In genomic region chr5:177361418-177362101, GRCh38 we compare ENCODE assay signal across 13 cellular contexts. TPM values are rescaled to one million over a fixed set of nuclear protein-coding genes. Genes with fewer than 3 reads are reported as not detected.
DNase-seq lines count a peak whose midpoint lies in the region; ATAC-seq and TF ChIP-seq lines count a peak whose summit lies in the region.
"Had no signal": no experiment of that assay in that cellular context is flagged by ENCODE, and none has a peak within 500 bp of the region (broad histone marks: within the 10 kb centered on the region; RNA-seq: fewer than 3 reads in every experiment).

No MANE protein-coding gene starts in this region.

- no peaks in the 10 kb centered on the region for H3K9me3 ChIP-seq in endodermal cell (ENCODE audit: control insufficient read depth, low read length)
- no peaks in the 10 kb centered on the region for H3K9me3 ChIP-seq in upper lobe of left lung
- H3K9me3 ChIP-seq: vagina had no signal

- no peak overlapping the region for H3K9ac ChIP-seq in endodermal cell (ENCODE audit: extremely low read depth, low read length, poor library complexity, severe bottlenecking)

- H3K27ac Mint-ChIP-seq in endodermal cell: no peak overlapping the region

- H3K9me3 Mint-ChIP-seq in endodermal cell: no peaks in the 10 kb centered on the region

- WGBS in endodermal cell (ENCODE audit: insufficient coverage in 1 of 2, insufficient read length in 1 of 2), 2 experiments: 96 to 100% methylated on average over 1 to 5 of the region's 5 CpGs
- 62 to 68% methylated on average over 5 of the region's 5 CpGs for WGBS in upper lobe of left lung, 2 donors

- intact Hi-C loops in Right ventricle myocardium inferior (cut with DNase I) (no loop called here), Right ventricle myocardium superior (cut with DNase I) (no loop called here)

- peaks cover 42% of the 10 kb centered on the region for H3K27me3 Mint-ChIP-seq in endodermal cell (ENCODE audit: insufficient read depth)

- H3K4me3 Mint-ChIP-seq in endodermal cell: no peak overlapping the region

- ATAC-seq in Right ventricle myocardium inferior: peak; percentile 6
- no peak for ATAC-seq in Right ventricle myocardium superior (ENCODE audit: poor library complexity)
- peak in 1 of 2 donors; percentile 41 for ATAC-seq in upper lobe of left lung (ENCODE audit: low FRiP score in 2 of 2)

- TF ChIP-seq POLR2A in upper lobe of left lung (IDR thresholded peaks at IDR 0.05): no peak

- H3K27ac ChIP-seq in endodermal cell (ENCODE audit: low read depth, low read length) (no peak overlapping the region), upper lobe of left lung (peak overlapping the region; percentile 21 to 81 (median 62))

- H3K4me1 ChIP-seq in endodermal cell (ENCODE audit: control insufficient read depth, insufficient read depth, low read length): peaks cover 7% of the 10 kb centered on the region
- H3K4me1 ChIP-seq in upper lobe of left lung: peaks cover 29 to 64% (median 52%) of the 10 kb centered on the region in 4 donors

- no peak overlapping the region for H3K4me3 ChIP-seq in endodermal cell (ENCODE audit: low read length)
- H3K4me3 ChIP-seq in upper lobe of left lung: no peak overlapping the region

- H3K36me3 ChIP-seq in endodermal cell (ENCODE audit: control insufficient read depth, insufficient read depth, low read length) (no peaks in the 10 kb centered on the region), upper lobe of left lung (no peaks in the 10 kb centered on the region)
- H3K36me3 ChIP-seq: vagina had no signal

- H3K27me3 ChIP-seq in endodermal cell (ENCODE audit: control insufficient read depth, insufficient read depth, low read length, poor library complexity, severe bottlenecking) (peaks cover 27% of the 10 kb centered on the region), upper lobe of left lung (no peaks in the 10 kb centered on the region)
- H3K27me3 ChIP-seq: vagina had no signal

- TF ChIP-seq EP300 in upper lobe of left lung (IDR thresholded peaks at IDR 0.05): no peak

- H3K36me3 Mint-ChIP-seq in endodermal cell (ENCODE audit: low read depth): no peaks in the 10 kb centered on the region

- H3K4me1 Mint-ChIP-seq in endodermal cell: peaks cover 14% of the 10 kb centered on the region

- DNase-seq in Right ventricle myocardium inferior (ENCODE audit: missing footprints) (peak; percentile 73), Right ventricle myocardium superior (no peak), RPMI8226 (peak; percentile 45), endodermal cell (peak; percentile 46), upper lobe of left lung (peak in 1 of 2 donors; percentile 56), dedifferentiated amniotic fluid mesenchymal stem cell (ENCODE audit: extremely low spot score) (no peak), T1000 (lab: John Stamatoyannopoulos, UW) (no peak), NCI-H1105 treated with DMSO at 0.1 percent for 48 hours (lab: John Stamatoyannopoulos, UW) (no peak)
- DNase-seq: activated CD4-positive, CD25-positive, alpha-beta regulatory T cell treated with anti-CD3 and anti-CD28 coated beads, Interleukin-2, amount 50 U/mL, for 72 hours; erythroblast had no signal

- TF ChIP-seq CTCF in endodermal cell (conservative IDR thresholded peaks at IDR 0.05) (no peak), upper lobe of left lung (IDR thresholded peaks at IDR 0.05) (no peak)

RNA-seq across cellular contexts. Expression of gene RGS14, which starts 3.8 kb away (rescaled TPM):
- total RNA-seq in Right ventricle myocardium inferior (3.9 TPM), Right ventricle myocardium superior (2.4 TPM), endodermal cell (10 to 100 TPM; 14.2 to 21.9 TPM), upper lobe of left lung (10 to 100 TPM; 11.9 to 39.1 (median 26.6) TPM)
- polyA plus RNA-seq in endodermal cell (2013, experiment 1 of 2): 17.1 TPM
- 18.7 TPM for polyA plus RNA-seq in endodermal cell (2013, experiment 2 of 2)

RNA-seq across cellular contexts. Expression of gene LMAN2, which starts 10.1 kb away (rescaled TPM):
- 72.3 TPM for total RNA-seq in Right ventricle myocardium inferior
- total RNA-seq in Right ventricle myocardium superior: 56.8 TPM
- total RNA-seq in endodermal cell: 100 to 1,000 TPM; 119 to 128 TPM
- 116 TPM for polyA plus RNA-seq in endodermal cell (2013, experiment 1 of 2)
- polyA plus RNA-seq in endodermal cell (2013, experiment 2 of 2): 116 TPM
- 100 to 1,000 TPM; 134 to 263 (median 177) TPM for total RNA-seq in upper lobe of left lung

RNA-seq across cellular contexts. Expression of gene SLC34A1, which starts 22.7 kb away (rescaled TPM):
- total RNA-seq in Right ventricle myocardium inferior: not detected
- not detected for total RNA-seq in Right ventricle myocardium superior
- not detected for total RNA-seq in endodermal cell
- not detected for polyA plus RNA-seq in endodermal cell (2013, experiment 1 of 2)
- not detected for polyA plus RNA-seq in endodermal cell (2013, experiment 2 of 2)
- total RNA-seq in upper lobe of left lung: not detected
- total RNA-seq: astrocyte, osteocyte, vagina had no signal

RNA-seq across cellular contexts. Expression of gene PFN3, which starts 38.9 kb away (rescaled TPM):
- total RNA-seq in Right ventricle myocardium inferior: not detected
- not detected for total RNA-seq in Right ventricle myocardium superior
- not detected for total RNA-seq in endodermal cell
- polyA plus RNA-seq in endodermal cell (2013, experiment 1 of 2): not detected
- not detected for polyA plus RNA-seq in endodermal cell (2013, experiment 2 of 2)
- total RNA-seq in upper lobe of left lung: not detected
- total RNA-seq: astrocyte, osteocyte, vagina had no signal

RNA-seq across cellular contexts. Expression of gene F12, which starts 47.8 kb away (rescaled TPM):
- total RNA-seq in Right ventricle myocardium inferior: not detected
- not detected for total RNA-seq in Right ventricle myocardium superior
- total RNA-seq in endodermal cell: 1 to 10 TPM in 1 of 2 donors, under 1 TPM in 1; 0.95 to 2.9 TPM
- 0.75 TPM for polyA plus RNA-seq in endodermal cell (2013, experiment 1 of 2)
- 0.46 TPM for polyA plus RNA-seq in endodermal cell (2013, experiment 2 of 2)
- total RNA-seq in upper lobe of left lung: 1 to 10 TPM in 4 of 6 donors, under 1 TPM in 1, not detected in 1; 0.91 to 7.8 (median 2.1) TPM

Comparison
In these comparisons a context has a peak if more than half of its experiments do, and no peak if none do; other contexts are left out.
1. DNase-seq: peak in Right ventricle myocardium inferior (single experiment), RPMI8226 (single experiment) and endodermal cell (single experiment); none in Right ventricle myocardium superior (single experiment), dedifferentiated amniotic fluid mesenchymal stem cell (single experiment), T1000 (single experiment) and NCI-H1105 treated with DMSO at 0.1 percent for 48 hours (single experiment).